8 cellular contexts compared by ENCODE assay signal in genomic region chrX:71911023-71911730, GRCh38. TPM values are rescaled to one million over a fixed set of nuclear protein-coding genes. Genes with fewer than 3 reads are reported as not detected.
DNase-seq lines count a peak whose midpoint lies in the region; ATAC-seq, FAIRE-seq and TF ChIP-seq lines count a peak whose summit lies in the region.

No MANE protein-coding gene starts in this region.

- peaks cover 3% of the 10 kb centered on the region for H3K4me1 ChIP-seq in NT2/D1 (ENCODE audit: insufficient read depth, insufficient read length)

- in situ Hi-C loops in astrocyte of the cerebellum (cut with HindIII; ENCODE audit: low sequenced_read_pairs): no loop called here

- DNase-seq in DMS53 treated with DMSO at 0.1 percent for 48 hours (lab: John Stamatoyannopoulos, UW; ENCODE audit: unreplicated experiment): peak; percentile 7
- peak; percentile 60 for DNase-seq in NT2/D1 (ENCODE audit: low read depth, low spot score)
- DNase-seq in astrocyte of the cerebellum (ENCODE audit: low read depth): no peak
- peak; percentile 77 for DNase-seq in islet precursor cell
- peak in 2 of 3 experiments; percentile 7 to 27 for DNase-seq in stimulated activated CD4-positive, alpha-beta T cell treated with anti-CD3 and anti-CD28 coated beads, TNF-alpha, amount 100 ng/mL, for 24 hours (ENCODE audit: low read depth in 3 of 3)
- DNase-seq in GM12892 (ENCODE audit: insufficient read length): no peak

- no peaks in the 10 kb centered on the region for H3K27me3 ChIP-seq in NT2/D1 (ENCODE audit: insufficient read depth, insufficient read length)

- ATAC-seq in GM21619 (IDR thresholded peaks at IDR 0.05; ENCODE audit: unreplicated experiment): no peak
- ATAC-seq in GM21528 (IDR thresholded peaks at IDR 0.05; ENCODE audit: low FRiP score, unreplicated experiment): no peak

- H3K4me3 ChIP-seq in NT2/D1 (ENCODE audit: insufficient read length, low read depth) (peak overlapping the region; percentile 76), astrocyte of the cerebellum (ENCODE audit: low read depth, low read length) (peak overlapping the region; percentile 37)

- peaks cover 23% of the 10 kb centered on the region for H3K36me3 ChIP-seq in NT2/D1 (ENCODE audit: insufficient read depth, insufficient read length, low read length)

- no peak for TF ChIP-seq CTCF in astrocyte of the cerebellum (IDR thresholded peaks at IDR 0.05; ENCODE audit: low read depth, low read length, missing control alignments)

- FAIRE-seq in GM12892 (lab: Jason Lieb, UNC): no peak

- H3K9ac ChIP-seq in NT2/D1 (ENCODE audit: insufficient read length, low read depth): peak overlapping the region; percentile 97

- no peaks in the 10 kb centered on the region for H3K9me3 ChIP-seq in NT2/D1 (ENCODE audit: insufficient read depth, low read length)

- no peak for TF ChIP-seq POLR2A in GM12892 (IDR thresholded peaks at IDR 0.05; ENCODE audit: low read depth, low read length)

RNA-seq across cellular contexts. Expression of gene NHSL2, which starts 0.5 kb away (rescaled TPM):
- 0.08 TPM for polyA plus RNA-seq in GM12892 (2012; ENCODE audit: missing spikeins)

Comparison
In these comparisons a context has a peak if more than half of its experiments do, and no peak if none do; other contexts are left out.
1. DNase-seq: peak in DMS53 treated with DMSO at 0.1 percent for 48 hours (single experiment), NT2/D1 (single experiment), islet precursor cell (single experiment) and stimulated activated CD4-positive, alpha-beta T cell treated with anti-CD3 and anti-CD28 coated beads, TNF-alpha, amount 100 ng/mL, for 24 hours (2 of 3); none in astrocyte of the cerebellum (single experiment) and GM12892 (single experiment).